16 cellular contexts compared by ENCODE assay signal in the genomic region with DNA sequence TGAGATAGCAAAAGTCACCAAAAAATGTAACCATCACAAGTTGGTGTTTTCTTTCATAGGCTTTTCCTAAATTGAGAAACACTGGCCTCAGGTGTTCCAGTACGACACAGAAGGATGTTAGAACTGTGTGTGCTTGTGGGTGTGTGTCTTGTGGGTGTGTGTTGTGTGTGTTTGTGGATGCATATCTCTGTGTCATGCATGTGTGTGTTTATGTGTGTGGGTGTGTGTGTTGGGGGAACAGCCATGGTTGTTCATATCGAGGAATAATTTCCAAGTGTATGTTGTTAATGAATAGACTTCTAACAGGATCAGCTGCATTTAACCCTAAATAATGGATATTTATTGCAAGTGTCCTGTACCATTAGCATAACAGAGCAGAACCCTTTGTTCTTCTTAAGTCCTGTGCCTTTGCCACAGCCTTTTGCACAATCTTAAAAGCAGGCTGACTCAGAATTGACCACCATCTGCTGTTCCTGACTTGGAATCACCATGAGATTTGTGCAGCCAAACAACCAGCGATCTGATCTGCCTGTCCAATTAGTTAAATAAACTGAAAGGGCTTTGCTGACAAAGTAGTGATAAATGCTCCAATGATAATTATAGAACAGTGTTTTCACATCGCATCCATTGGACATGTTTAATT. TPM values are rescaled to one million over a fixed set of nuclear protein-coding genes. Genes with fewer than 3 reads are reported as not detected.
A peak's percentile ranks its signal among the peaks of the same experiment; 100 is the strongest.
DNase-seq lines count a peak whose midpoint lies in the region; FAIRE-seq and TF ChIP-seq lines count a peak whose summit lies in the region.
"Had no signal": no experiment of that assay in that cellular context is flagged by ENCODE, and none has a peak within 500 bp of the region (broad histone marks: within the 10 kb centered on the region; RNA-seq: fewer than 3 reads in every experiment).

No MANE protein-coding gene starts in this region.

- no peak overlapping the region for H2BK12ac ChIP-seq in H1 (ENCODE audit: low read depth, low read length)

- peaks cover 9% of the 10 kb centered on the region for H3K27me3 Mint-ChIP-seq in neural crest cell (ENCODE audit: low read depth)
- H3K27me3 Mint-ChIP-seq in Caco-2 (ENCODE audit: insufficient read depth, unreplicated experiment): no peaks in the 10 kb centered on the region
- peaks cover 44% of the 10 kb centered on the region for H3K27me3 Mint-ChIP-seq in progenitor cell of endocrine pancreas

- no peak for TF ChIP-seq RAD21 in H1 (IDR thresholded peaks at IDR 0.05 in 1 of 2, conservative IDR thresholded peaks at IDR 0.05 in 1 of 2; ENCODE audit: low read depth in 2 of 2, low read length in 2 of 2)

- H3K4me1 Mint-ChIP-seq in neural crest cell (peaks cover 15% of the 10 kb centered on the region), Caco-2 (ENCODE audit: low read depth, unreplicated experiment) (peaks cover 6% of the 10 kb centered on the region), progenitor cell of endocrine pancreas (ENCODE audit: low read depth) (peaks cover 26% of the 10 kb centered on the region)

- H3K27ac Mint-ChIP-seq in neural crest cell (ENCODE audit: unreplicated experiment) (peak overlapping the region; percentile 28), Caco-2 (ENCODE audit: unreplicated experiment) (no peak overlapping the region), progenitor cell of endocrine pancreas (no peak overlapping the region)

- no peak overlapping the region for H2BK5ac ChIP-seq in H1 (ENCODE audit: low read depth, low read length)

- no peak for TF ChIP-seq POLR2A in H1 (IDR thresholded peaks at IDR 0.05; ENCODE audit: control extremely low read depth in 1 of 2, low read depth in 2 of 2, low read length in 2 of 2)

- H3K79me1 ChIP-seq in H1 (ENCODE audit: low read depth, low read length): no peaks in the 10 kb centered on the region

- H3K14ac ChIP-seq in H1 (ENCODE audit: insufficient read length): no peak overlapping the region

- H3K79me2 ChIP-seq in H1 (ENCODE audit: control insufficient read depth in 1 of 2, insufficient read depth in 2 of 2, low read length in 2 of 2): no peaks in the 10 kb centered on the region

- no peak overlapping the region for H3K18ac ChIP-seq in H1 (ENCODE audit: extremely low read depth, low read length)

- no peak overlapping the region for H4K8ac ChIP-seq in H1 (ENCODE audit: extremely low read depth, insufficient read depth, low read length)

- H3K4me3 Mint-ChIP-seq in neural crest cell (no peak overlapping the region), Caco-2 (ENCODE audit: unreplicated experiment) (no peak overlapping the region), progenitor cell of endocrine pancreas (ENCODE audit: low read depth) (no peak overlapping the region)

- H3K23ac ChIP-seq in H1 (ENCODE audit: insufficient read length): no peak overlapping the region

- CTCF ChIA-PET in HEK293 (lab: Yijun Ruan, JAX) (interaction anchor here (0.5 to 1.3 kb wide), 6 partner anchors 12 to 351 kb away, joined by 3 to 7 read pairs (median 4); no protein-coding TSS in a partner anchor), H1 (lab: Charles Lee; ENCODE audit: partially characterized antibody) (interaction anchor here (0.6 to 4.8 kb wide), 16 partner anchors 8 to 387 kb away, joined by 3 to 43 read pairs (median 3); partner anchors contain the start of gene THBD), Caco-2 (lab: Charles Lee) (no interaction called here)

- no peak overlapping the region for H3K4me3 ChIP-seq in HEK293 (ENCODE audit: low read depth, low read length)
- no peak overlapping the region for H3K4me3 ChIP-seq in H1 (ENCODE audit: extremely low read depth in 1 of 4, insufficient read depth in 2 of 4, low read depth in 3 of 4, low read length in 4 of 4)
- no peak overlapping the region for H3K4me3 ChIP-seq in Caco-2 (ENCODE audit: low read depth, low read length)

- H3K9me3 Mint-ChIP-seq in neural crest cell (no peaks in the 10 kb centered on the region), Caco-2 (ENCODE audit: unreplicated experiment) (no peaks in the 10 kb centered on the region), progenitor cell of endocrine pancreas (ENCODE audit: low read depth) (no peaks in the 10 kb centered on the region)

- H3K56ac ChIP-seq in H1 (replicated peaks; ENCODE audit: insufficient read length, low read depth, low read length): no peak overlapping the region

- H4K20me1 ChIP-seq in H1 (replicated peaks in 1 of 2; ENCODE audit: control insufficient read depth in 1 of 2, insufficient read depth in 2 of 2, low read length in 2 of 2): no peaks in the 10 kb centered on the region

- no peaks in the 10 kb centered on the region for H3K9me3 ChIP-seq in HEK293 (ENCODE audit: control insufficient read depth, insufficient read depth, low read depth, low read length)
- no peaks in the 10 kb centered on the region for H3K9me3 ChIP-seq in H1 (ENCODE audit: insufficient read depth in 2 of 2, low read depth in 1 of 2, low read length in 1 of 2)
- H3K9me3 ChIP-seq in Caco-2: no peaks in the 10 kb centered on the region

- no peak overlapping the region for H3K4me2 ChIP-seq in H1 (ENCODE audit: insufficient read depth in 1 of 2, low read depth in 2 of 2, low read length in 2 of 2)

- no peak overlapping the region for H4K5ac ChIP-seq in H1 (ENCODE audit: insufficient read length, low read depth, low read length)

- H3K36me3 Mint-ChIP-seq in neural crest cell (ENCODE audit: low read depth) (no peaks in the 10 kb centered on the region), Caco-2 (ENCODE audit: insufficient read depth, unreplicated experiment) (no peaks in the 10 kb centered on the region), progenitor cell of endocrine pancreas (ENCODE audit: insufficient read depth) (no peaks in the 10 kb centered on the region)

- peak; percentile 15 to 54 for DNase-seq in NCI-H446 (lab: John Stamatoyannopoulos, UW)
- no peak for DNase-seq in H1 (ENCODE audit: low read depth in 1 of 2, low spot score in 2 of 2)
- DNase-seq in neural crest cell (ENCODE audit: low read depth, low spot score): no peak
- DNase-seq in H4 (ENCODE audit: low spot score): no peak
- DNase-seq in effector CD8-positive, alpha-beta T cell (lab: John Stamatoyannopoulos, UW): no peak
- DNase-seq in Caco-2: no peak
- DNase-seq in progenitor cell of endocrine pancreas (ENCODE audit: low spot score, unreplicated experiment): no peak
- DNase-seq: activated CD8-positive, alpha-beta memory T cell treated with anti-CD3 and anti-CD28 coated beads, Interleukin-2, amount 50 U/mL, for 4 hours; activated naive CD4-positive, alpha-beta T cell; brain microvascular endothelial cell; effector CD4-positive, alpha-beta T cell; NCI-H1694; stimulated activated CD4-positive, alpha-beta T cell treated with anti-CD3 and anti-CD28 coated beads, Interleukin-15, amount 100 ng/mL, for 24 hours; T-helper 2 cell had no signal

- H3K4ac ChIP-seq in H1 (replicated peaks; ENCODE audit: insufficient read length, low read depth, low read length): no peak overlapping the region

- BruUV-seq in Caco-2 (replicated peaks; lab: Mats Ljungman, UMichigan): no TSS peak

- H3K27me3 ChIP-seq in H1 (replicated peaks in 1 of 4; ENCODE audit: control insufficient read depth in 3 of 4, extremely low read depth in 1 of 4, insufficient read depth in 3 of 4, low read length in 3 of 4) (no peaks in the 10 kb centered on the region), Caco-2 (replicated peaks; ENCODE audit: control insufficient read depth, insufficient read depth, low read length) (no peaks in the 10 kb centered on the region)
- H3K27me3 ChIP-seq: brain microvascular endothelial cell had no signal

- WGBS in H1 (ENCODE audit: extremely low coverage in 1 of 2, insufficient coverage in 1 of 2, insufficient read length in 1 of 2, insufficient replicate concordance in 2 of 2, low coverage in 1 of 2, low lambda C conversion rate in 2 of 2, missing lambda C conversion rate in 1 of 2), 2 experiments: 93% methylated on average over 4 of the region's 4 CpGs; no CpG with 5 or more reads in 1 of the 2 experiments

- intact Hi-C loops in Caco-2 (cut with micrococcal nuclease; ENCODE audit: unreplicated experiment): no loop called here

- TF ChIP-seq EP300 in H1 (IDR thresholded peaks at IDR 0.05; ENCODE audit: borderline replicate concordance in 1 of 2, low read depth in 2 of 2, low read length in 2 of 2): no peak

- peak overlapping the region; percentile 23; the same call in 1 of the 2 replicates for H2BK15ac ChIP-seq in H1 (ENCODE audit: low read length)

- H2AFZ ChIP-seq in H1 (ENCODE audit: low read length): no peak overlapping the region

- FAIRE-seq in H1 (lab: Jason Lieb, UNC): no peak

- H3K4me1 ChIP-seq in HEK293 (ENCODE audit: control insufficient read depth, insufficient read depth, low read length) (no peaks in the 10 kb centered on the region), H1 (replicated peaks in 1 of 4; ENCODE audit: control insufficient read depth in 3 of 4, insufficient read depth in 4 of 4, low read length in 3 of 4) (peaks cover 0 to 7% (median 0%) of the 10 kb centered on the region in 4 experiments; a peak in 1 of 7 replicates), Caco-2 (peaks cover 4% of the 10 kb centered on the region; the same call in 1 of the 2 replicates)

- H2BK120ac ChIP-seq in H1 (replicated peaks; ENCODE audit: low read depth, low read length): no peak overlapping the region

- TF ChIP-seq CTCF in HEK293 (tag by site-specific recombination; IDR thresholded peaks at IDR 0.05) (no peak), H1 (IDR thresholded peaks at IDR 0.05; ENCODE audit: control extremely low read depth in 1 of 3, insufficient read depth in 1 of 3, low read depth in 1 of 3, low read length in 3 of 3) (no peak), neural crest cell (conservative IDR thresholded peaks at IDR 0.05) (no peak), Caco-2 (IDR thresholded peaks at IDR 0.05; ENCODE audit: insufficient read depth in 1 of 2, low read depth in 1 of 2, low read length in 1 of 2, severe bottlenecking in 1 of 2, unreplicated experiment in 1 of 2) (no peak), progenitor cell of endocrine pancreas (IDR thresholded peaks at IDR 0.05; ENCODE audit: unreplicated experiment) (no peak)

- no peak overlapping the region for H4K91ac ChIP-seq in H1 (replicated peaks; ENCODE audit: insufficient read length, low read length)

- H3K27ac ChIP-seq in HEK293 (ENCODE audit: extremely low read depth, low read depth, low read length) (no peak overlapping the region), H1 (ENCODE audit: low read depth, low read length) (no peak overlapping the region)
- H3K27ac ChIP-seq: brain microvascular endothelial cell had no signal

- H2AK5ac ChIP-seq in H1 (ENCODE audit: low read depth, low read length): no peak overlapping the region

- POLR2A ChIA-PET in HEK293 (lab: Yijun Ruan, JAX): no interaction called here
- POLR2A ChIA-PET in H1 (lab: Charles Lee; ENCODE audit: partially characterized antibody): no interaction called here
- POLR2A ChIA-PET in Caco-2 (lab: Charles Lee): no interaction called here

- H2BK20ac ChIP-seq in H1 (ENCODE audit: low read length): no peak overlapping the region

- no peaks in the 10 kb centered on the region for H3K36me3 ChIP-seq in HEK293 (ENCODE audit: control insufficient read depth in 2 of 2, insufficient read depth in 1 of 2, low read length in 2 of 2)
- H3K36me3 ChIP-seq in H1 (ENCODE audit: control insufficient read depth in 2 of 4, insufficient read depth in 4 of 4, low read length in 3 of 4): no peaks in the 10 kb centered on the region
- no peaks in the 10 kb centered on the region for H3K36me3 ChIP-seq in Caco-2 (ENCODE audit: control insufficient read depth, insufficient read depth, low read length)
- H3K36me3 ChIP-seq: brain microvascular endothelial cell had no signal

- no peaks in the 10 kb centered on the region for H3K23me2 ChIP-seq in H1 (ENCODE audit: low read depth, low read length)

- no peak overlapping the region; a peak in 1 of 7 replicates for H3K9ac ChIP-seq in H1 (replicated peaks in 1 of 4; ENCODE audit: extremely low read depth in 1 of 4, low read depth in 3 of 4, low read length in 3 of 4)

RNA-seq across cellular contexts. Expression of gene CD93, which starts 7.7 kb away (rescaled TPM):
- 0.07 TPM in 1 of 2 replicates, not detected in the other for total RNA-seq in H1 (2021; fragmentation: NEBNext Ultra II Directional; extraction: Animal tissue kit (Norgen Biotek cat#: 25700))
- under 0.01 and 0.02 TPM in 2 replicates for polyA plus RNA-seq in H1 (2011; rRNA removed)
- 0.01 TPM for polyA plus RNA-seq in H1 (2011; cell fraction: cytosol; rRNA removed)
- polyA plus RNA-seq in H1 (2011; cell fraction: nucleus; rRNA removed): 0.03 TPM
- polyA plus RNA-seq in H1 (2012, experiment 1 of 2): 0.03 to 0.04 TPM (median 0.03 TPM) in 3 of 4 replicates, not detected in the other
- polyA plus RNA-seq in H1 (2012, experiment 2 of 2): not detected
- 0.08 TPM for polyA plus RNA-seq in H1 (2013, experiment 1 of 2)
- 0.07 TPM for polyA plus RNA-seq in H1 (2013, experiment 2 of 2)
- polyA minus RNA-seq in H1 (2011; rRNA and poly(A)+ RNA removed): 0.02 and 0.03 TPM in 2 replicates
- polyA minus RNA-seq in H1 (2011; cell fraction: cytosol; rRNA and poly(A)+ RNA removed): not detected
- not detected for polyA minus RNA-seq in H1 (2011; cell fraction: nucleus; rRNA and poly(A)+ RNA removed)
- total RNA-seq in neural crest cell (0.44 and 0.50 TPM in 2 replicates), Caco-2 (2022) (not detected in 2 replicates), progenitor cell of endocrine pancreas (0.04 TPM in 1 of 2 replicates, not detected in the other)
- not detected in 2 replicates for total RNA-seq in H4 (2014; rRNA removed; shearing (Covaris generic))
- total RNA-seq: osteoblast had no signal

RNA-seq across cellular contexts. Expression of gene THBD, which starts 29.0 kb away (rescaled TPM):
- total RNA-seq in H1 (2021; fragmentation: NEBNext Ultra II Directional; extraction: Animal tissue kit (Norgen Biotek cat#: 25700)): 0.43 and 0.75 TPM in 2 replicates
- polyA plus RNA-seq in H1 (2011; rRNA removed): 0.21 and 0.46 TPM in 2 replicates
- 0.28 TPM for polyA plus RNA-seq in H1 (2011; cell fraction: cytosol; rRNA removed)
- polyA plus RNA-seq in H1 (2011; cell fraction: nucleus; rRNA removed): 0.68 TPM
- polyA plus RNA-seq in H1 (2012, experiment 1 of 2): 0.16 to 0.40 TPM (median 0.22 TPM) in 4 replicates
- polyA plus RNA-seq in H1 (2012, experiment 2 of 2): 0.31 TPM
- polyA plus RNA-seq in H1 (2013, experiment 1 of 2): 0.36 TPM
- 0.33 TPM for polyA plus RNA-seq in H1 (2013, experiment 2 of 2)
- 0.12 and 0.19 TPM in 2 replicates for polyA minus RNA-seq in H1 (2011; rRNA and poly(A)+ RNA removed)
- polyA minus RNA-seq in H1 (2011; cell fraction: cytosol; rRNA and poly(A)+ RNA removed): not detected
- polyA minus RNA-seq in H1 (2011; cell fraction: nucleus; rRNA and poly(A)+ RNA removed): 0.40 TPM
- 0.12 and 0.16 TPM in 2 replicates for total RNA-seq in neural crest cell
- 0.04 and 0.33 TPM in 2 replicates for total RNA-seq in H4 (2014; rRNA removed; shearing (Covaris generic))
- total RNA-seq in Caco-2 (2022): 0.77 and 1.0 TPM in 2 replicates
- 0.19 and 0.36 TPM in 2 replicates for total RNA-seq in progenitor cell of endocrine pancreas

RNA-seq across cellular contexts. Expression of gene SSTR4, which starts 43.4 kb away (rescaled TPM):
- not detected in 2 replicates for total RNA-seq in H1 (2021; fragmentation: NEBNext Ultra II Directional; extraction: Animal tissue kit (Norgen Biotek cat#: 25700))
- polyA plus RNA-seq in H1 (2011; rRNA removed): 0.05 and 0.14 TPM in 2 replicates
- polyA plus RNA-seq in H1 (2011; cell fraction: cytosol; rRNA removed): 0.08 TPM
- polyA plus RNA-seq in H1 (2011; cell fraction: nucleus; rRNA removed): 0.10 TPM
- not detected in 4 replicates for polyA plus RNA-seq in H1 (2012, experiment 1 of 2)
- polyA plus RNA-seq in H1 (2012, experiment 2 of 2): not detected
- not detected for polyA plus RNA-seq in H1 (2013, experiment 1 of 2)
- polyA plus RNA-seq in H1 (2013, experiment 2 of 2): 0.04 TPM
- not detected in 2 replicates for polyA minus RNA-seq in H1 (2011; rRNA and poly(A)+ RNA removed)
- not detected for polyA minus RNA-seq in H1 (2011; cell fraction: cytosol; rRNA and poly(A)+ RNA removed)
- not detected for polyA minus RNA-seq in H1 (2011; cell fraction: nucleus; rRNA and poly(A)+ RNA removed)
- not detected in 2 replicates for total RNA-seq in neural crest cell
- not detected in 2 replicates for total RNA-seq in H4 (2014; rRNA removed; shearing (Covaris generic))
- total RNA-seq in Caco-2 (2022): not detected in 2 replicates
- total RNA-seq in progenitor cell of endocrine pancreas: not detected in 2 replicates
- total RNA-seq: osteoblast had no signal

Comparison
In these comparisons a context has a peak if more than half of its experiments do, and no peak if none do; other contexts are left out.
1. DNase-seq: peak in NCI-H446 (2 of 2); none in H1 (0 of 2), neural crest cell (single experiment), H4 (single experiment), effector CD8-positive, alpha-beta T cell (single experiment), Caco-2 (0 of 2) and progenitor cell of endocrine pancreas (single experiment).